In genomic region chr7:97166308-97166707, GRCh38 we compare ENCODE assay signal across 29 cellular contexts. TPM values are rescaled to one million over a fixed set of nuclear protein-coding genes. Genes with fewer than 3 reads are reported as not detected.
A peak's percentile ranks its signal among the peaks of the same experiment; 100 is the strongest.
DNase-seq lines count a peak whose midpoint lies in the region; ATAC-seq, FAIRE-seq and TF ChIP-seq lines count a peak whose summit lies in the region.
"Had no signal": no experiment of that assay in that cellular context is flagged by ENCODE, and none has a peak within 500 bp of the region (broad histone marks: within the 10 kb centered on the region; RNA-seq: fewer than 3 reads in every experiment).

No MANE protein-coding gene starts in this region.

- H3K4me2 ChIP-seq in K562 (ENCODE audit: insufficient read depth, low read length): no peak overlapping the region
- H3K4me2 ChIP-seq: BLaER1 treated with 17β-estradiol and CSF1 and Interleukin-3, amounts not matched to agents 10 nM and 100 nM had no signal

- H3K27ac Mint-ChIP-seq in activated naive CD4-positive, alpha-beta T cell treated with anti-CD3 and anti-CD28 coated beads for 36 hours: peak overlapping the region; percentile 41
- H3K27ac Mint-ChIP-seq in activated naive CD4-positive, alpha-beta T cell treated with anti-CD3 and anti-CD28 coated beads, Interleukin-2, amount 10 ng/mL, durations not matched to agents 7 days and 5 days: no peak overlapping the region
- H3K27ac Mint-ChIP-seq in WTC11: peak overlapping the region; percentile 4; the same call in 1 of the 2 replicates
- H3K27ac Mint-ChIP-seq: B cell; CD4-positive, alpha-beta T cell; CD8-positive, alpha-beta T cell had no signal

- H3K9ac ChIP-seq in K562 (ENCODE audit: insufficient read depth in 1 of 2, low read depth in 2 of 2, low read length in 2 of 2): no peak overlapping the region
- H3K9ac ChIP-seq: BLaER1 treated with 17β-estradiol and CSF1 and Interleukin-3, amounts not matched to agents 10 nM and 100 nM had no signal

- no peak overlapping the region for H3K4me3 Mint-ChIP-seq in activated naive CD4-positive, alpha-beta T cell treated with anti-CD3 and anti-CD28 coated beads for 36 hours
- H3K4me3 Mint-ChIP-seq in activated naive CD4-positive, alpha-beta T cell treated with anti-CD3 and anti-CD28 coated beads, Interleukin-2, amount 10 ng/mL, durations not matched to agents 7 days and 5 days: no peak overlapping the region
- no peak overlapping the region for H3K4me3 Mint-ChIP-seq in WTC11
- H3K4me3 Mint-ChIP-seq: B cell; CD4-positive, alpha-beta T cell; CD8-positive, alpha-beta T cell had no signal

- H3K9me3 Mint-ChIP-seq in activated naive CD4-positive, alpha-beta T cell treated with anti-CD3 and anti-CD28 coated beads for 36 hours: peaks cover 20% of the 10 kb centered on the region
- H3K9me3 Mint-ChIP-seq in activated naive CD4-positive, alpha-beta T cell treated with anti-CD3 and anti-CD28 coated beads, Interleukin-2, amount 10 ng/mL, durations not matched to agents 7 days and 5 days: peaks cover 27% of the 10 kb centered on the region
- peaks cover 52% of the 10 kb centered on the region for H3K9me3 Mint-ChIP-seq in WTC11

- CTCF ChIA-PET in activated naive CD4-positive, alpha-beta T cell treated with anti-CD3 and anti-CD28 coated beads for 36 hours (lab: Charles Lee): no interaction called here
- CTCF ChIA-PET in activated naive CD4-positive, alpha-beta T cell treated with anti-CD3 and anti-CD28 coated beads, Interleukin-2, amount 10 ng/mL, durations not matched to agents 7 days and 5 days (lab: Charles Lee): no interaction called here
- CTCF ChIA-PET in WTC11 (lab: Charles Lee): no interaction called here
- CTCF ChIA-PET in K562 (lab: Yijun Ruan, JAX; ENCODE audit: low intra/inter-chr PET ratio): no interaction called here

- ATAC-seq in WTC11 (peak; percentile 51), K562 (no peak), GM19395 (IDR thresholded peaks at IDR 0.05; ENCODE audit: unreplicated experiment) (no peak)
- ATAC-seq: CD8-positive, alpha-beta T cell; GM12878 had no signal

- no peaks in the 10 kb centered on the region for H3K27me3 Mint-ChIP-seq in activated naive CD4-positive, alpha-beta T cell treated with anti-CD3 and anti-CD28 coated beads for 36 hours (ENCODE audit: low read depth)
- no peaks in the 10 kb centered on the region for H3K27me3 Mint-ChIP-seq in activated naive CD4-positive, alpha-beta T cell treated with anti-CD3 and anti-CD28 coated beads, Interleukin-2, amount 10 ng/mL, durations not matched to agents 7 days and 5 days
- no peaks in the 10 kb centered on the region for H3K27me3 Mint-ChIP-seq in WTC11 (ENCODE audit: low read depth)
- H3K27me3 Mint-ChIP-seq: B cell; CD4-positive, alpha-beta T cell had no signal

- TF ChIP-seq EP300 in K562 (IDR thresholded peaks at IDR 0.05; ENCODE audit: low read length): no peak

- in situ Hi-C loops in K562 (cut with MboI): no loop called here

- no TSS peak for BruUV-seq in K562 (replicated peaks; lab: Mats Ljungman, UMichigan)

- no peak for FAIRE-seq in K562 (lab: Jason Lieb, UNC)
- FAIRE-seq: A204.1, D721Med, GM12878, GM12892, GM18507 had no signal

- intact Hi-C loops in activated naive CD4-positive, alpha-beta T cell treated with anti-CD3 and anti-CD28 coated beads for 36 hours (cut with micrococcal nuclease): no loop called here
- intact Hi-C loops in K562 (cut with micrococcal nuclease): no loop called here

- H3K27ac ChIP-seq in K562 (ENCODE audit: extremely low read depth, low read depth, low read length): no peak overlapping the region
- H3K27ac ChIP-seq: BLaER1 treated with 17β-estradiol and CSF1 and Interleukin-3, amounts not matched to agents 10 nM and 100 nM; C4-2B had no signal

- no peak for DNase-seq in activated naive CD4-positive, alpha-beta T cell treated with anti-CD3 and anti-CD28 coated beads for 36 hours
- no peak for DNase-seq in activated naive CD4-positive, alpha-beta T cell treated with anti-CD3 and anti-CD28 coated beads, Interleukin-2, amount 10 ng/mL, durations not matched to agents 7 days and 5 days
- DNase-seq in WTC11 (ENCODE audit: low spot score) (no peak), K562 (ENCODE audit: extremely low read depth in 1 of 4, low spot score in 3 of 4) (no peak), AG08395 (ENCODE audit: low spot score) (no peak), NCI-H2081 treated with DMSO at 0.1 percent for 48 hours (lab: John Stamatoyannopoulos, UW) (no peak)
- DNase-seq: 8988T; ACHN; AML-193; Caco-2; Calu3; CD4-positive, alpha-beta T cell; CD8-positive, alpha-beta T cell; DMS 273 treated with DMSO at 0.1 percent for 48 hours; DMS153; DMS53; DMS79; DND-41; EL; GDM1 had no signal

- no peaks in the 10 kb centered on the region for H3K9me1 ChIP-seq in K562 (ENCODE audit: control insufficient read depth, insufficient read depth, low read length)

- no peaks in the 10 kb centered on the region for H3K9me3 ChIP-seq in K562 (replicated peaks; ENCODE audit: control insufficient read depth, insufficient read depth, low read depth, low read length)

- POLR2A ChIA-PET in WTC11 (lab: Charles Lee): no interaction called here
- POLR2A ChIA-PET in K562 (lab: Yijun Ruan, JAX): no interaction called here

- no peak overlapping the region for H2AFZ ChIP-seq in K562 (ENCODE audit: low read depth, low read length)

- TF ChIP-seq CTCF in WTC11 (IDR thresholded peaks at IDR 0.05) (no peak), K562 (IDR thresholded peaks at IDR 0.05 in 2 of 3, conservative IDR thresholded peaks at IDR 0.05 in 1 of 3; ENCODE audit: insufficient read depth in 2 of 3, low read depth in 1 of 3, low read length in 3 of 3) (no peak)

- H3K4me3 ChIP-seq in K562: no peak overlapping the region
- H3K4me3 ChIP-seq: BLaER1 treated with 17β-estradiol and CSF1 and Interleukin-3, amounts not matched to agents 10 nM and 100 nM; GM12878 had no signal

- no peaks in the 10 kb centered on the region for H4K20me1 ChIP-seq in K562 (replicated peaks; ENCODE audit: control insufficient read depth, insufficient read depth, low read length)
- H4K20me1 ChIP-seq: BLaER1 treated with 17β-estradiol and CSF1 and Interleukin-3, amounts not matched to agents 10 nM and 100 nM had no signal

- peaks cover 33% of the 10 kb centered on the region for H3K4me1 Mint-ChIP-seq in activated naive CD4-positive, alpha-beta T cell treated with anti-CD3 and anti-CD28 coated beads for 36 hours (ENCODE audit: low read depth)
- peaks cover 14% of the 10 kb centered on the region for H3K4me1 Mint-ChIP-seq in activated naive CD4-positive, alpha-beta T cell treated with anti-CD3 and anti-CD28 coated beads, Interleukin-2, amount 10 ng/mL, durations not matched to agents 7 days and 5 days
- H3K4me1 Mint-ChIP-seq in WTC11: peaks cover 27% of the 10 kb centered on the region

- H3K36me3 ChIP-seq in K562 (ENCODE audit: control insufficient read depth, insufficient read depth, low read length): peaks cover 14% of the 10 kb centered on the region; the same call in 2 of the 3 replicates

- TF ChIP-seq RAD21 in K562 (CRISPR knock-in tag; conservative IDR thresholded peaks at IDR 0.05 in 1 of 2, IDR thresholded peaks at IDR 0.05 in 1 of 2): no peak

- peaks cover 62% of the 10 kb centered on the region for H3K36me3 Mint-ChIP-seq in activated naive CD4-positive, alpha-beta T cell treated with anti-CD3 and anti-CD28 coated beads for 36 hours (ENCODE audit: low read depth)
- H3K36me3 Mint-ChIP-seq in activated naive CD4-positive, alpha-beta T cell treated with anti-CD3 and anti-CD28 coated beads, Interleukin-2, amount 10 ng/mL, durations not matched to agents 7 days and 5 days: peaks cover 43% of the 10 kb centered on the region
- peaks cover 65% of the 10 kb centered on the region for H3K36me3 Mint-ChIP-seq in WTC11

- H3K79me2 ChIP-seq in K562 (ENCODE audit: control insufficient read depth, insufficient read depth, low read length): peaks cover 71% of the 10 kb centered on the region

- 53% methylated on average over 2 of the region's 2 CpGs for WGBS in K562 (ENCODE audit: insufficient coverage, low coverage, missing lambda C conversion rate)

- no peaks in the 10 kb centered on the region for H3K27me3 ChIP-seq in K562 (ENCODE audit: control insufficient read depth in 2 of 2, insufficient read depth in 2 of 2, low read length in 2 of 2)
- H3K27me3 ChIP-seq: BLaER1 treated with 17β-estradiol and CSF1 and Interleukin-3, amounts not matched to agents 10 nM and 100 nM had no signal

- H3K4me1 ChIP-seq in K562 (replicated peaks in 1 of 2; ENCODE audit: control insufficient read depth in 2 of 2, insufficient read depth in 2 of 2, low read length in 2 of 2): no peaks in the 10 kb centered on the region
- H3K4me1 ChIP-seq: BLaER1 treated with 17β-estradiol and CSF1 and Interleukin-3, amounts not matched to agents 10 nM and 100 nM; Caco-2 had no signal

- no peak for TF ChIP-seq POLR2A in K562 (conservative IDR thresholded peaks at IDR 0.05)

TF ChIP-seq in K562, 482 proteins besides CTCF, POLR2A, EP300 and RAD21 (continues in another document):
- peak in 1 of 2 experiments; percentile 46; a peak in 1 of 4 replicates for TF ChIP-seq RCOR1 (IDR thresholded peaks at IDR 0.05; ENCODE audit: borderline replicate concordance in 1 of 2, low read depth in 2 of 2, low read length in 2 of 2)

RNA-seq across cellular contexts. Expression of gene SDHAF3, which starts 48.8 kb away (rescaled TPM):
- 10 to 100 TPM; 30.7 to 36.3 TPM for total RNA-seq in activated naive CD4-positive, alpha-beta T cell treated with anti-CD3 and anti-CD28 coated beads for 36 hours
- total RNA-seq in WTC11 (2021) (25.5 to 32.0 TPM (median 26.1 TPM) in 3 replicates), K562 (2014; rRNA removed) (51.5 and 73.8 TPM in 2 replicates), K562 (2014; rRNA removed; fragmentation: Illumina TruSeq; extraction: Trizol) (170 and 174 TPM in 2 replicates), K562 (2015; rRNA removed; fragmentation: Illumina TruSeq; extraction: Trizol) (188 and 230 TPM in 2 replicates), K562 (2021) (103 and 115 TPM in 2 replicates)
- 7.7 and 30.7 TPM in 2 replicates for total RNA-seq in K562 (2011; cell fraction: chromatin; rRNA removed; ENCODE audit: low replicate concordance)
- total RNA-seq in K562 (2011; cell fraction: nucleolus; rRNA removed): 15.3 and 16.8 TPM in 2 replicates
- 17.1 and 30.9 TPM in 2 replicates for total RNA-seq in K562 (2011; cell fraction: nucleoplasm; rRNA removed)
- polyA plus RNA-seq in K562 (2011; rRNA removed) (63.4 and 134 TPM in 2 replicates), K562 (2014; fragmentation: Illumina TruSeq; extraction: Trizol) (103 and 145 TPM in 2 replicates), K562 (2014; fragmentation: Nextera tagmentation; extraction: Ambion mirVana) (100 to 1,000 TPM; 336 to 403 TPM), K562 (2014; rRNA removed) (94.7 and 108 TPM in 2 replicates)
- 16.4 and 17.9 TPM in 2 replicates for polyA plus RNA-seq in K562 (2011; cell fraction: cytosol; rRNA removed)
- 16.4 and 16.8 TPM in 2 replicates for polyA plus RNA-seq in K562 (2011; cell fraction: nucleus; rRNA removed)
- 70.7 and 116 TPM in 2 replicates for polyA plus RNA-seq in K562 (2012)
- 24.3 and 44.0 TPM in 2 replicates for polyA minus RNA-seq in K562 (2011; rRNA and poly(A)+ RNA removed)
- polyA minus RNA-seq in K562 (2011; cell fraction: cytosol; rRNA and poly(A)+ RNA removed): 57.7 and 63.1 TPM in 2 replicates
- 16.7 and 22.7 TPM in 2 replicates for polyA minus RNA-seq in K562 (2011; cell fraction: nucleus; rRNA and poly(A)+ RNA removed)
